Comparison of ENCODE assay signal across 9 cellular contexts in the genomic region with DNA sequence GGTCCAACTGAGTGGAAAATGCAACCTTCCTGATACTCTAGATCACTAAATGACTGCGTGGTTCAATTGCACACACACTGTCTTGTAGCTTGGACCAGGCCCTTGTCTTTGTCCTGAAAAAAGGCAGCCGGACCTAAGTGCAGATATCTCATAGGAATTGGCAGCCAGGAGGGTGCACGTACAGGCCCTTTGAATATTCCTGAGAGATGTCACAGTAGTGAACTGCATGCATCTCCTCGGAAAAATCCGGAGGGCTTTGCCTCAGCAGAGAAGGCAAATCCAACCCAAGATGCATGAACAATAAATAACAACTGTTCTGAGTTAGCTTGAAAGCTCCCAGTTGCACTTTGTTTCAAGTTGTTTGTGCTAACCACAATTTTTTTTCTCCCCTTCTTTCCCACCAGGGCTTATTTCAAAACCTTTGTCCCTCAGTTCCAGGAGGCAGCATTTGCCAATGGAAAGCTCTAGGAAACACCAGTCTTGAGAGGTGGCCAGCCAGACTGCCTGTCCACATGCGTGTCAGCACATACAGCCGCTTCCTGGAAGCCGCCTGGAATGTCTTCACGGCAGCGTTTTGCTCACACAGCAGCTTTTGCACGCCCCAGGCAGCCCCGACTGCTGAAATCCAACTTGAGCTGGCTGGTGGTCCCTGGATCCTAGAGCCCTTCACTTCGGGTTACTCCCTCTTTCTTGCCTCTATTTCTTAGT. TPM values are rescaled to one million over a fixed set of nuclear protein-coding genes. Genes with fewer than 3 reads are reported as not detected.
DNase-seq lines count a peak whose midpoint lies in the region; ATAC-seq and TF ChIP-seq lines count a peak whose summit lies in the region.
"Had no signal": no experiment of that assay in that cellular context is flagged by ENCODE, and none has a peak within 500 bp of the region (broad histone marks: within the 10 kb centered on the region; RNA-seq: fewer than 3 reads in every experiment).

No MANE protein-coding gene starts in this region.

- no peaks in the 10 kb centered on the region for H3K27me3 ChIP-seq in AG04450 (ENCODE audit: control insufficient read depth, insufficient read depth, low read length)
- H3K27me3 ChIP-seq in SJCRH30 = no peaks in the 10 kb centered on the region

- H3K9me3 Mint-ChIP-seq in osteocyte (ENCODE audit: unreplicated experiment) = no peaks in the 10 kb centered on the region
- H3K9me3 Mint-ChIP-seq: CD14-positive monocyte had no signal

- ATAC-seq in HG02588 (IDR thresholded peaks at IDR 0.05; ENCODE audit: unreplicated experiment) = no peak
- ATAC-seq in HG03460 (IDR thresholded peaks at IDR 0.05; ENCODE audit: unreplicated experiment) = no peak
- ATAC-seq in HG03045 (IDR thresholded peaks at IDR 0.05; ENCODE audit: unreplicated experiment) = no peak

- H3K27ac Mint-ChIP-seq in osteocyte (ENCODE audit: unreplicated experiment) = peak overlapping the region; percentile 96

- peaks cover 79% of the 10 kb centered on the region for H3K4me1 Mint-ChIP-seq in osteocyte (ENCODE audit: unreplicated experiment)

- H3K36me3 Mint-ChIP-seq in osteocyte (ENCODE audit: unreplicated experiment) = no peaks in the 10 kb centered on the region

- H3K4me3 ChIP-seq in AG04450 (ENCODE audit: low read depth, low read length) (no peak overlapping the region), SJCRH30 (no peak overlapping the region), fibroblast of the aortic adventitia (ENCODE audit: low read depth, low read length) (no peak overlapping the region)

- no peaks in the 10 kb centered on the region for H3K36me3 ChIP-seq in SJCRH30

- DNase-seq in AG04450 (ENCODE audit: low read depth, low spot score) (peak; percentile 63), SJCRH30 (peak; percentile 77 to 81), fibroblast of the aortic adventitia (ENCODE audit: low read depth) (peak; percentile 96), osteocyte (ENCODE audit: extremely low spot score, unreplicated experiment) (peak; percentile 91), NCI-H2171 (lab: John Stamatoyannopoulos, UW) (no peak)

- TF ChIP-seq CTCF in AG04450 (IDR thresholded peaks at IDR 0.05; ENCODE audit: low read depth, low read length) (no peak), fibroblast of the aortic adventitia (IDR thresholded peaks at IDR 0.05; ENCODE audit: insufficient read depth, low read length) (peak; percentile 18), osteocyte (IDR thresholded peaks at IDR 0.05) (no peak)

- CTCF ChIA-PET in AG04450 (lab: Charles Lee) = no interaction called here

- peak overlapping the region; percentile 77 for H3K27ac ChIP-seq in AG04450 (ENCODE audit: low read depth, low read length)
- peak overlapping the region; percentile 37 for H3K27ac ChIP-seq in SJCRH30

- peaks cover 31% of the 10 kb centered on the region for H3K4me1 ChIP-seq in SJCRH30

- H3K4me3 Mint-ChIP-seq in osteocyte (ENCODE audit: unreplicated experiment) = peak overlapping the region; percentile 11
- H3K4me3 Mint-ChIP-seq: CD14-positive monocyte had no signal

- no peaks in the 10 kb centered on the region for H3K27me3 Mint-ChIP-seq in osteocyte (ENCODE audit: unreplicated experiment)

- H3K9me3 ChIP-seq in AG04450 (ENCODE audit: control insufficient read depth, insufficient read depth, low read length) (no peaks in the 10 kb centered on the region; the same call in 1 of the 2 replicates), SJCRH30 (replicated peaks) (no peaks in the 10 kb centered on the region)

- POLR2A ChIA-PET in AG04450 (lab: Yijun Ruan, JAX) = interaction anchor here (0.7 to 1.4 kb wide), 4 partner anchors 11 to 62 kb away, joined by 3 to 9 read pairs (median 5); no protein-coding TSS in a partner anchor

RNA-seq across cellular contexts. Expression of gene FOSL2, which starts 54.5 kb away (rescaled TPM):
- polyA plus RNA-seq in AG04450 (2011; rRNA removed) = 45.3 and 50.3 TPM in 2 replicates
- 105 and 117 TPM in 2 replicates for polyA minus RNA-seq in AG04450 (2011; rRNA and poly(A)+ RNA removed)
- 30.0 and 30.7 TPM in 2 replicates for total RNA-seq in SJCRH30 (2014; rRNA removed; shearing (Covaris generic))
- total RNA-seq in fibroblast of the aortic adventitia (ENCODE audit: low replicate concordance) = 26.3 and 44.4 TPM in 2 replicates
- total RNA-seq in osteocyte = 82.6 and 83.2 TPM in 2 replicates
